14 cellular contexts compared by ENCODE assay signal in genomic region chr3:31230425-31230824, GRCh38.
DNase-seq lines count a peak whose midpoint lies in the region; ATAC-seq and TF ChIP-seq lines count a peak whose summit lies in the region.
"Had no signal": no experiment of that assay in that cellular context is flagged by ENCODE, and none has a peak within 500 bp of the region (broad histone marks: within the 10 kb centered on the region; RNA-seq: fewer than 3 reads in every experiment).

No MANE protein-coding gene starts in this region.

- DNase-seq in CD4-positive, CD25-positive, alpha-beta regulatory T cell, result peak in 2 of 3 donors; percentile 13 to 78
- DNase-seq in central memory CD4-positive, alpha-beta T cell, result peak; percentile 34
- DNase-seq in NCI-H187 treated with DMSO at 0.1 percent for 48 hours (lab: John Stamatoyannopoulos, UW) (no peak), HuH-7 (ENCODE audit: low spot score) (no peak), osteocyte (ENCODE audit: extremely low spot score, unreplicated experiment) (no peak), NCI-H1694 treated with DMSO at 0.1 percent for 48 hours (lab: John Stamatoyannopoulos, UW) (no peak)
- DNase-seq: brain microvascular endothelial cell; GDM1; lower lobe of right lung; ovary; stimulated activated CD8-positive, alpha-beta memory T cell treated with anti-CD3 and anti-CD28 coated beads, Interleukin-4, amount 100 ng/mL, for 48 hours had no signal

- peak; percentile 25 to 26 for ATAC-seq in CD4-positive, CD25-positive, alpha-beta regulatory T cell (ENCODE audit: low read depth in 2 of 2)
- ATAC-seq in GM18907 (IDR thresholded peaks at IDR 0.05; ENCODE audit: unreplicated experiment) (peak; percentile 37), HG03378 (IDR thresholded peaks at IDR 0.05; ENCODE audit: unreplicated experiment) (peak; percentile 39)
- ATAC-seq: lower lobe of right lung had no signal

- H3K4me1 Mint-ChIP-seq in CD4-positive, CD25-positive, alpha-beta regulatory T cell, result peaks cover 7 to 84% (median 58%) of the 10 kb centered on the region in 4 donors
- peaks cover 12% of the 10 kb centered on the region for H3K4me1 Mint-ChIP-seq in osteocyte (ENCODE audit: unreplicated experiment)

- H3K9me3 ChIP-seq in CD4-positive, CD25-positive, alpha-beta regulatory T cell (ENCODE audit: control insufficient read depth in 2 of 2, low read length in 2 of 2), result no peaks in the 10 kb centered on the region
- H3K9me3 ChIP-seq: lower lobe of right lung, ovary had no signal

- no peaks in the 10 kb centered on the region for H3K27me3 ChIP-seq in CD4-positive, CD25-positive, alpha-beta regulatory T cell (ENCODE audit: control insufficient read depth, insufficient read depth, low read length)
- H3K27me3 ChIP-seq: brain microvascular endothelial cell, ovary had no signal

- no peaks in the 10 kb centered on the region for H3K27me3 Mint-ChIP-seq in CD4-positive, CD25-positive, alpha-beta regulatory T cell
- H3K27me3 Mint-ChIP-seq in osteocyte (ENCODE audit: unreplicated experiment), result peaks cover 24% of the 10 kb centered on the region

- H3K4me1 ChIP-seq in CD4-positive, CD25-positive, alpha-beta regulatory T cell (ENCODE audit: control insufficient read depth, insufficient read depth, low read length, poor library complexity, severe bottlenecking), result peaks cover 60% of the 10 kb centered on the region

- H3K27ac ChIP-seq in CD4-positive, CD25-positive, alpha-beta regulatory T cell (ENCODE audit: insufficient read depth, low read length, poor library complexity, severe bottlenecking), result no peak overlapping the region
- H3K27ac ChIP-seq: brain microvascular endothelial cell, epithelial cell of prostate, lower lobe of right lung, ovary had no signal

- H3K27ac Mint-ChIP-seq in CD4-positive, CD25-positive, alpha-beta regulatory T cell, result peak overlapping the region; percentile 34 to 92 (median 45)
- H3K27ac Mint-ChIP-seq in osteocyte (ENCODE audit: unreplicated experiment), result no peak overlapping the region

- peak overlapping the region; percentile 42 for H3K4me3 ChIP-seq in CD4-positive, CD25-positive, alpha-beta regulatory T cell (ENCODE audit: low read depth, low read length)
- H3K4me3 ChIP-seq: lower lobe of right lung, ovary had no signal

- peaks cover 0 to 1% (median 0%) of the 10 kb centered on the region in 7 donors for H3K9me3 Mint-ChIP-seq in CD4-positive, CD25-positive, alpha-beta regulatory T cell
- H3K9me3 Mint-ChIP-seq in osteocyte (ENCODE audit: unreplicated experiment), result no peaks in the 10 kb centered on the region

- H3K4me3 Mint-ChIP-seq in CD4-positive, CD25-positive, alpha-beta regulatory T cell, result peak overlapping the region in 3 of 4 donors; percentile 32 to 53 (median 51)
- no peak overlapping the region for H3K4me3 Mint-ChIP-seq in osteocyte (ENCODE audit: unreplicated experiment)

- H3K36me3 Mint-ChIP-seq in CD4-positive, CD25-positive, alpha-beta regulatory T cell, result no peaks in the 10 kb centered on the region
- H3K36me3 Mint-ChIP-seq in osteocyte (ENCODE audit: unreplicated experiment), result no peaks in the 10 kb centered on the region

- no peak for TF ChIP-seq CTCF in osteocyte (IDR thresholded peaks at IDR 0.05)

- no peaks in the 10 kb centered on the region for H3K36me3 ChIP-seq in CD4-positive, CD25-positive, alpha-beta regulatory T cell (ENCODE audit: control insufficient read depth, insufficient read depth, low read length)
- H3K36me3 ChIP-seq: brain microvascular endothelial cell, lower lobe of right lung, ovary had no signal

Comparison
In these comparisons a context has a peak if more than half of its experiments do, and no peak if none do; other contexts are left out.
1. DNase-seq: peak in CD4-positive, CD25-positive, alpha-beta regulatory T cell (2 of 3) and central memory CD4-positive, alpha-beta T cell (single experiment); none in NCI-H187 treated with DMSO at 0.1 percent for 48 hours (single experiment), HuH-7 (single experiment), osteocyte (single experiment) and NCI-H1694 treated with DMSO at 0.1 percent for 48 hours (single experiment).
2. Peak in every context shown above with its lines, with median percentiles within 50 percentile points of each other: ATAC-seq.